Comparison of ENCODE assay signal across 8 cellular contexts in genomic region chr16:27235055-27235937, GRCh38. TPM values are rescaled to one million over a fixed set of nuclear protein-coding genes. Genes with fewer than 3 reads are reported as not detected.
DNase-seq lines count a peak whose midpoint lies in the region; ATAC-seq and TF ChIP-seq lines count a peak whose summit lies in the region.

No MANE protein-coding gene starts in this region.

- CTCF ChIA-PET in T-cell (lab: Charles Lee) = interaction anchor here (0.6 to 3.1 kb wide), 24 partner anchors 9 to 215 kb away, joined by 3 to 27 read pairs (median 4); partner anchors contain the start of genes KDM8 (in 1 of the 2) and NSMCE1 (in 1 of the 2)

- peak overlapping the region; percentile 78 for H3K4me2 ChIP-seq in DOHH2 (ENCODE audit: low read length)

- H3K4me1 Mint-ChIP-seq in T-cell = peaks cover 95 to 98% (median 98%) of the 10 kb centered on the region in 3 donors
- H3K4me1 Mint-ChIP-seq in activated naive CD8-positive, alpha-beta T cell treated with anti-CD3 and anti-CD28 coated beads, Interleukin-2, amount 50 U/mL, for 24 hours = peaks cover 100% of the 10 kb centered on the region

- peak overlapping the region; percentile 97 to 99 for H3K27ac Mint-ChIP-seq in T-cell
- H3K27ac Mint-ChIP-seq in activated naive CD8-positive, alpha-beta T cell treated with anti-CD3 and anti-CD28 coated beads, Interleukin-2, amount 50 U/mL, for 24 hours = peak overlapping the region; percentile 100

- no peaks in the 10 kb centered on the region for H3K9me3 Mint-ChIP-seq in T-cell
- H3K9me3 Mint-ChIP-seq in activated naive CD8-positive, alpha-beta T cell treated with anti-CD3 and anti-CD28 coated beads, Interleukin-2, amount 50 U/mL, for 24 hours = no peaks in the 10 kb centered on the region

- H3K27me3 Mint-ChIP-seq in T-cell = no peaks in the 10 kb centered on the region
- H3K27me3 Mint-ChIP-seq in activated naive CD8-positive, alpha-beta T cell treated with anti-CD3 and anti-CD28 coated beads, Interleukin-2, amount 50 U/mL, for 24 hours = no peaks in the 10 kb centered on the region

- H3K79me2 ChIP-seq in DOHH2 (ENCODE audit: control insufficient read depth, low read length) = peaks cover 9% of the 10 kb centered on the region

- TF ChIP-seq POLR2A in prostate gland (IDR thresholded peaks at IDR 0.05) (no peak), upper lobe of left lung (IDR thresholded peaks at IDR 0.05) (peak in 1 of 4 donors; percentile 38)

- peaks cover 25% of the 10 kb centered on the region for H3F3A ChIP-seq in DOHH2 (ENCODE audit: control insufficient read depth, insufficient read depth)

- peak; percentile 97 for TF ChIP-seq CTCF in DOHH2 (IDR thresholded peaks at IDR 0.05; ENCODE audit: low read depth, low read length, poor library complexity, severe bottlenecking)
- peak; percentile 54 to 80 (median 74) for TF ChIP-seq CTCF in prostate gland (IDR thresholded peaks at IDR 0.05)
- peak; percentile 64 to 93 (median 76) for TF ChIP-seq CTCF in upper lobe of left lung (IDR thresholded peaks at IDR 0.05)

- no peaks in the 10 kb centered on the region for H3K27me3 ChIP-seq in DOHH2 (ENCODE audit: control insufficient read depth, low read length)
- H3K27me3 ChIP-seq in prostate gland (replicated peaks; ENCODE audit: insufficient read depth) = no peaks in the 10 kb centered on the region
- no peaks in the 10 kb centered on the region for H3K27me3 ChIP-seq in upper lobe of left lung

- H3K9me3 ChIP-seq in DOHH2 (ENCODE audit: control insufficient read depth, insufficient read depth, low read length) (no peaks in the 10 kb centered on the region), prostate gland (no peaks in the 10 kb centered on the region), upper lobe of left lung (no peaks in the 10 kb centered on the region)

- peak overlapping the region; percentile 64 for H3K4me3 ChIP-seq in DOHH2 (ENCODE audit: low read length)
- H3K4me3 ChIP-seq in prostate gland = peak overlapping the region in 1 of 2 donors; percentile 3
- peak overlapping the region in 2 of 4 donors; percentile 4 to 13 for H3K4me3 ChIP-seq in upper lobe of left lung

- DNase-seq in NAMALWA (ENCODE audit: low spot score) (peak; percentile 78), T-cell (peak; percentile 82 to 97 (median 91)), Right ventricle myocardium superior (peak; percentile 92), prostate gland (ENCODE audit: low spot score) (peak; percentile 83), upper lobe of left lung (peak in 1 of 2 donors; percentile 88)
- DNase-seq in activated naive CD8-positive, alpha-beta T cell treated with anti-CD3 and anti-CD28 coated beads, Interleukin-2, amount 50 U/mL, for 24 hours = peak; percentile 82

- TF ChIP-seq EP300 in upper lobe of left lung (IDR thresholded peaks at IDR 0.05) = peak in 3 of 4 donors; percentile 78 to 93 (median 82)

- WGBS in prostate gland = 16% methylated on average over 23 of the region's 23 CpGs
- 21 to 27% methylated on average over 23 of the region's 23 CpGs for WGBS in upper lobe of left lung, 2 donors

- no peaks in the 10 kb centered on the region for H4K20me1 ChIP-seq in DOHH2 (ENCODE audit: control insufficient read depth, insufficient read depth, low read depth, low read length)

- H3K27ac ChIP-seq in DOHH2 (ENCODE audit: low read depth, low read length) (peak overlapping the region; percentile 86), prostate gland (peak overlapping the region; percentile 56 to 80), upper lobe of left lung (peak overlapping the region; percentile 83 to 95 (median 87))

- ATAC-seq in T-cell (replicated peaks in 1 of 4) = peak; percentile 71 to 80 (median 72)
- ATAC-seq in activated naive CD8-positive, alpha-beta T cell treated with anti-CD3 and anti-CD28 coated beads, Interleukin-2, amount 50 U/mL, for 24 hours = peak; percentile 17
- peak; percentile 76 for ATAC-seq in Right ventricle myocardium superior (ENCODE audit: poor library complexity)
- ATAC-seq in upper lobe of left lung (ENCODE audit: low FRiP score in 2 of 2) = peak; percentile 76 to 86
- ATAC-seq in GM19455 (IDR thresholded peaks at IDR 0.05; ENCODE audit: unreplicated experiment) = no peak

- POLR2A ChIA-PET in T-cell (lab: Charles Lee) = interaction anchor here (0.5 to 1.8 kb wide), 17 partner anchors 32 to 227 kb away, joined by 3 to 7 read pairs (median 4); partner anchors contain the start of gene KDM8 (in 1 of the 2)

- intact Hi-C loops in Right ventricle myocardium superior (cut with DNase I) = loop anchor here (5.0 kb wide), 1 partner anchor 132 kb away; no protein-coding TSS in a partner anchor
- intact Hi-C loops in prostate gland (cut with DNase I) = loop anchor here (1.0 to 2.0 kb wide), 2 partner anchors 34 to 133 kb away; partner anchors contain the start of gene NSMCE1

- H3K9me2 ChIP-seq in DOHH2 (replicated peaks; ENCODE audit: control insufficient read depth, low read length) = no peaks in the 10 kb centered on the region

- peaks cover 86% of the 10 kb centered on the region for H3K4me1 ChIP-seq in DOHH2 (ENCODE audit: control insufficient read depth, low read length)
- H3K4me1 ChIP-seq in prostate gland (replicated peaks) = peaks cover 28% of the 10 kb centered on the region
- peaks cover 48 to 77% (median 65%) of the 10 kb centered on the region in 4 donors for H3K4me1 ChIP-seq in upper lobe of left lung

- H3K36me3 Mint-ChIP-seq in T-cell = peaks cover 19% of the 10 kb centered on the region
- peaks cover 48% of the 10 kb centered on the region for H3K36me3 Mint-ChIP-seq in activated naive CD8-positive, alpha-beta T cell treated with anti-CD3 and anti-CD28 coated beads, Interleukin-2, amount 50 U/mL, for 24 hours (ENCODE audit: low read depth)

- peak overlapping the region; percentile 69 to 85 (median 71) for H3K4me3 Mint-ChIP-seq in T-cell
- H3K4me3 Mint-ChIP-seq in activated naive CD8-positive, alpha-beta T cell treated with anti-CD3 and anti-CD28 coated beads, Interleukin-2, amount 50 U/mL, for 24 hours = peak overlapping the region; percentile 80

- H3K36me3 ChIP-seq in DOHH2 (ENCODE audit: control insufficient read depth, low read length) = peaks cover 30% of the 10 kb centered on the region
- H3K36me3 ChIP-seq in prostate gland = peaks cover 0 to 4% of the 10 kb centered on the region in 2 donors
- H3K36me3 ChIP-seq in upper lobe of left lung = peaks cover 0 to 37% (median 19%) of the 10 kb centered on the region in 4 donors

RNA-seq across cellular contexts. Expression of gene KDM8, which starts 32.0 kb away (rescaled TPM):
- total RNA-seq in T-cell = 10 to 100 TPM; 13.4 to 25.6 (median 23.5) TPM
- total RNA-seq in Right ventricle myocardium superior = 2.9 TPM
- 10 to 100 TPM in 1 of 2 donors, 1 to 10 TPM in 1; 5.6 to 15.3 TPM for total RNA-seq in prostate gland
- 10 to 100 TPM in 1 of 6 donors, 1 to 10 TPM in 5; 5.1 to 50.3 (median 6.2) TPM for total RNA-seq in upper lobe of left lung

RNA-seq across cellular contexts. Expression of gene NSMCE1, which starts 33.3 kb away (rescaled TPM):
- total RNA-seq in T-cell (10 to 100 TPM; 53.5 to 83.2 (median 73.9) TPM), Right ventricle myocardium superior (36.0 TPM), prostate gland (10 to 100 TPM; 55.4 to 71.7 TPM), upper lobe of left lung (10 to 100 TPM; 14.7 to 50.6 (median 31.0) TPM)
